ENCODE assay signal across 19 cellular contexts in the genomic region with DNA sequence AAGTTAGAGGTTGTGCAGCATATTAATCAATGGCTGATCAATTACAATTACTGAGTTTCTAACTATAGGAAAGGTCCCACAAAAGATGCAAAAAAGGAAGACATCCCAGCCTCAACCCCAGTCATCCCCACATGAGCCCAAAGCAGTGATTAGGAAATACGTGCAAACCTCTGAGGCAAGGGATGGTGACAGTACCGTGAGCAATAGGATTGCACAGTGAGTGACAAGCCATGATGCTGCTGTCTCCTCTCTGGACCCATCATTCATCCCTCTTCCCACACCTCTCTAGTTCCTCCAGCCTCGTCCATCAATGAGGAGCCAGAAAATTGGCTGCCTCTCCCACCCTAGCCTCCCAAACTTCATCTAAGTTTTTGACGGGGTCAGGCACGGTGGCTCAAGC. TPM values are rescaled to one million over a fixed set of nuclear protein-coding genes. Genes with fewer than 3 reads are reported as not detected.
"Had no signal": no experiment of that assay in that cellular context is flagged by ENCODE, and none has a peak within 500 bp of the region (broad histone marks: within the 10 kb centered on the region; RNA-seq: fewer than 3 reads in every experiment).

No MANE protein-coding gene starts in this region.

- H3K36me3 ChIP-seq: thoracic aorta, WERI-Rb-1 had no signal

- ATAC-seq: activated T-cell treated with anti-CD3 and anti-CD28 coated beads, Interleukin-2, amount 50 U/mL, for 72 hours; effector memory CD8-positive, alpha-beta T cell; left lobe of liver; stimulated activated naive B cell treated with anti-CD40 and anti-IgM and Interleukin-4, amounts not matched to agents 10 μg/mL and 1 μg/mL and 100 μg/mL, for 72 hours; T-helper 17 cell had no signal

- DNase-seq: activated CD4-positive, alpha-beta T cell treated with anti-CD3 and anti-CD28 coated beads for 1 hour; activated CD4-positive, alpha-beta T cell treated with anti-CD3 and anti-CD28 coated beads, Interleukin-2, amount 50 U/mL, for 4 hours; activated effector memory CD4-positive, alpha-beta T cell treated with anti-CD3 and anti-CD28 coated beads, Interleukin-2, amount 50 U/mL, for 16 hours; activated T-cell treated with anti-CD3 and anti-CD28 coated beads, Interleukin-2, amount 50 U/mL, for 72 hours; dermis blood vessel endothelial cell; effector memory CD8-positive, alpha-beta T cell; foreskin melanocyte; hypothalamus; mammary epithelial cell; stimulated activated naive B cell treated with anti-CD40 and anti-IgM and Interleukin-4, amounts not matched to agents 10 μg/mL and 1 μg/mL and 100 μg/mL, for 72 hours; T-helper 17 cell; WERI-Rb-1 had no signal

- H3K4me3 ChIP-seq: thoracic aorta had no signal

- H3K9me3 ChIP-seq: thoracic aorta had no signal

- H3K27ac ChIP-seq: thoracic aorta, WERI-Rb-1 had no signal

RNA-seq across cellular contexts. Expression of gene CATIP, which starts 21.4 kb away (rescaled TPM):
- total RNA-seq: activated CD8-positive, alpha-beta memory T cell treated with anti-CD3 and anti-CD28 coated beads for 36 hours; activated T-cell treated with anti-CD3 and anti-CD28 coated beads, Interleukin-2, amount 50 U/mL, for 72 hours; chondrocyte; left lobe of liver; mammary epithelial cell; T-helper 17 cell; thoracic aorta; ureter had no signal
- polyA plus RNA-seq: fibroblast of lung, keratinocyte, mammary epithelial cell had no signal

RNA-seq across cellular contexts. Expression of gene VIL1, which starts 40.9 kb away (rescaled TPM):
- total RNA-seq: activated CD8-positive, alpha-beta memory T cell treated with anti-CD3 and anti-CD28 coated beads for 36 hours; activated T-cell treated with anti-CD3 and anti-CD28 coated beads, Interleukin-2, amount 50 U/mL, for 72 hours; chondrocyte; dermis blood vessel endothelial cell; fibroblast of lung; mammary epithelial cell; ureter had no signal
- polyA plus RNA-seq: fibroblast of lung, keratinocyte had no signal
